In genomic region chr3:134205426-134205825, GRCh38 we compare ENCODE assay signal across 28 cellular contexts.
"Had no signal": no experiment of that assay in that cellular context is flagged by ENCODE, and none has a peak within 500 bp of the region (broad histone marks: within the 10 kb centered on the region; RNA-seq: fewer than 3 reads in every experiment).

No MANE protein-coding gene starts in this region.

- H3K4me3 Mint-ChIP-seq: naive thymus-derived CD8-positive, alpha-beta T cell; natural killer cell treated with Interleukin-12 subunit alpha and Interleukin-12 subunit beta and Interleukin-15 and Interleukin-18, amount 100 ng/mL, for 72 hours; neural progenitor cell; stimulated activated memory B cell treated with anti-CD40 and anti-IgM and Interleukin-4, amounts not matched to agents 10 μg/mL and 1 μg/mL and 100 μg/mL, for 72 hours; stimulated activated naive CD8-positive, alpha-beta T cell treated with anti-CD3 and anti-CD28 coated beads, Interleukin-15, amount 100 ng/mL, for 72 hours had no signal

- DNase-seq: naive thymus-derived CD8-positive, alpha-beta T cell; occipital lobe; ovary; posterior cingulate gyrus; psoas muscle; right cardiac atrium; right lobe of liver; sigmoid colon; small intestine; stimulated activated CD4-positive, alpha-beta T cell treated with anti-CD3 and anti-CD28 coated beads, Interleukin-15, amount 100 ng/mL, for 24 hours; stimulated activated CD4-positive, alpha-beta T cell treated with anti-CD3 and anti-CD28 coated beads, Interleukin-2, amount 100 ng/mL, for 24 hours; stimulated activated CD4-positive, alpha-beta T cell treated with anti-CD3 and anti-CD28 coated beads, Interleukin-2, amount 100 ng/mL, for 48 hours; stimulated activated CD4-positive, alpha-beta T cell treated with anti-CD3 and anti-CD28 coated beads, Interleukin-4, amount 100 ng/mL, for 24 hours; stimulated activated naive CD4-positive, alpha-beta T cell; stimulated activated naive CD8-positive, alpha-beta T cell treated with anti-CD3 and anti-CD28 coated beads, Interleukin-15, amount 100 ng/mL, for 72 hours; stimulated activated naive CD8-positive, alpha-beta T cell treated with anti-CD3 and anti-CD28 coated beads, Interleukin-15, Interleukin-2, amounts not matched to agents 100 U/mL and 50 U/mL, for 24 hours; substantia nigra; testis; tibial artery; transverse colon; upper lobe of left lung had no signal

- H3K4me1 ChIP-seq: parathyroid adenoma, psoas muscle, right lobe of liver, sigmoid colon, testis, tibial artery, transverse colon, upper lobe of left lung, vagina had no signal

- H3K9me3 ChIP-seq: ovary, psoas muscle, right lobe of liver, sigmoid colon, suprapubic skin, testis, tibial artery, transverse colon, upper lobe of left lung, vagina had no signal

- ATAC-seq: naive thymus-derived CD8-positive, alpha-beta T cell; natural killer cell treated with Interleukin-12 subunit alpha and Interleukin-12 subunit beta and Interleukin-15 and Interleukin-18, amount 100 ng/mL, for 72 hours; psoas muscle; right cardiac atrium; right lobe of liver; stimulated activated memory B cell treated with anti-CD40 and anti-IgM and Interleukin-4, amounts not matched to agents 10 μg/mL and 1 μg/mL and 100 μg/mL, for 72 hours; stimulated activated naive CD8-positive, alpha-beta T cell treated with anti-CD3 and anti-CD28 coated beads, Interleukin-15, amount 100 ng/mL, for 72 hours; stimulated activated naive CD8-positive, alpha-beta T cell treated with anti-CD3 and anti-CD28 coated beads, Interleukin-15, Interleukin-2, amounts not matched to agents 100 U/mL and 50 U/mL, for 24 hours had no signal

- H3K9me3 Mint-ChIP-seq: naive thymus-derived CD8-positive, alpha-beta T cell; natural killer cell treated with Interleukin-12 subunit alpha and Interleukin-12 subunit beta and Interleukin-15 and Interleukin-18, amount 100 ng/mL, for 72 hours; neural progenitor cell; stimulated activated naive CD8-positive, alpha-beta T cell treated with anti-CD3 and anti-CD28 coated beads, Interleukin-15, amount 100 ng/mL, for 72 hours had no signal

- H3K27ac ChIP-seq: neural progenitor cell, ovary, parathyroid adenoma, psoas muscle, right lobe of liver, sigmoid colon, suprapubic skin, testis, tibial artery, transverse colon, upper lobe of left lung, vagina had no signal

- H3K27ac Mint-ChIP-seq: natural killer cell treated with Interleukin-12 subunit alpha and Interleukin-12 subunit beta and Interleukin-15 and Interleukin-18, amount 100 ng/mL, for 72 hours; neural progenitor cell; progenitor cell of endocrine pancreas; stimulated activated memory B cell treated with anti-CD40 and anti-IgM and Interleukin-4, amounts not matched to agents 10 μg/mL and 1 μg/mL and 100 μg/mL, for 72 hours; stimulated activated naive CD8-positive, alpha-beta T cell treated with anti-CD3 and anti-CD28 coated beads, Interleukin-15, amount 100 ng/mL, for 72 hours had no signal

- H3K27me3 ChIP-seq: neural progenitor cell, ovary, right lobe of liver, sigmoid colon, suprapubic skin, testis, tibial artery, transverse colon, upper lobe of left lung, vagina had no signal

- H3K36me3 ChIP-seq: ovary had no signal

- H3K27me3 Mint-ChIP-seq: naive thymus-derived CD8-positive, alpha-beta T cell; natural killer cell treated with Interleukin-12 subunit alpha and Interleukin-12 subunit beta and Interleukin-15 and Interleukin-18, amount 100 ng/mL, for 72 hours; progenitor cell of endocrine pancreas; stimulated activated memory B cell treated with anti-CD40 and anti-IgM and Interleukin-4, amounts not matched to agents 10 μg/mL and 1 μg/mL and 100 μg/mL, for 72 hours; stimulated activated naive CD8-positive, alpha-beta T cell treated with anti-CD3 and anti-CD28 coated beads, Interleukin-15, amount 100 ng/mL, for 72 hours had no signal

- H3K4me3 ChIP-seq: neural progenitor cell, ovary, psoas muscle, right lobe of liver, sigmoid colon, suprapubic skin, testis, tibial artery, transverse colon, upper lobe of left lung, vagina had no signal

- H3K4me1 Mint-ChIP-seq: stimulated activated memory B cell treated with anti-CD40 and anti-IgM and Interleukin-4, amounts not matched to agents 10 μg/mL and 1 μg/mL and 100 μg/mL, for 72 hours had no signal
